ENCODE assay signal across 28 cellular contexts in genomic region chr12:130413909-130414308, GRCh38.
"Had no signal": no experiment of that assay in that cellular context is flagged by ENCODE, and none has a peak within 500 bp of the region (broad histone marks: within the 10 kb centered on the region; RNA-seq: fewer than 3 reads in every experiment).

No MANE protein-coding gene starts in this region.

- ATAC-seq: left colon; left lung; lower lobe of right lung; naive thymus-derived CD8-positive, alpha-beta T cell; stimulated activated naive B cell treated with anti-CD40 and anti-IgM and Interleukin-4, amounts not matched to agents 10 μg/mL and 1 μg/mL and 100 μg/mL, for 72 hours; stimulated activated naive CD8-positive, alpha-beta T cell treated with anti-CD3 and anti-CD28 coated beads, Interleukin-15, Interleukin-2, amounts not matched to agents 100 U/mL and 50 U/mL, for 24 hours had no signal

- DNase-seq: hypothalamus; immature natural killer cell; kidney; left colon; left lung; lower lobe of right lung; mammary epithelial cell; mesenchymal stem cell; naive thymus-derived CD8-positive, alpha-beta T cell; occipital lobe; ovary; retina; right lobe of liver; stimulated activated CD4-positive, alpha-beta T cell treated with anti-CD3 and anti-CD28 coated beads, Interleukin-12 subunit alpha, Interleukin-12 subunit beta, amount 100 ng/mL, for 4 hours; stimulated activated CD4-positive, alpha-beta T cell treated with anti-CD3 and anti-CD28 coated beads, Interleukin-15, amount 100 ng/mL, for 24 hours; stimulated activated CD4-positive, alpha-beta T cell treated with anti-CD3 and anti-CD28 coated beads, Interleukin-2, amount 100 ng/mL, for 24 hours; stimulated activated CD4-positive, alpha-beta T cell treated with anti-CD3 and anti-CD28 coated beads, Interleukin-4, amount 100 ng/mL, for 1 hour; stimulated activated naive B cell treated with anti-CD40 and anti-IgM and Interleukin-4, amounts not matched to agents 10 μg/mL and 1 μg/mL and 100 μg/mL, for 72 hours; stimulated activated naive CD8-positive, alpha-beta T cell treated with anti-CD3 and anti-CD28 coated beads, Interleukin-15, Interleukin-2, amounts not matched to agents 100 U/mL and 50 U/mL, for 24 hours; stomach; testis; thyroid gland; transverse colon; upper lobe of left lung had no signal

- H3K4me1 ChIP-seq: left lung, lower lobe of right lung, prostate gland, right lobe of liver, stomach, testis, thyroid gland, transverse colon, upper lobe of left lung, vagina had no signal

- H3K27ac ChIP-seq: left lung, lower lobe of right lung, neutrophil, ovary, prostate gland, right lobe of liver, stomach, testis, thyroid gland, transverse colon, upper lobe of left lung, vagina had no signal

- H3K9me3 ChIP-seq: left lung, lower lobe of right lung, neutrophil, ovary, prostate gland, right lobe of liver, stomach, testis, thyroid gland, transverse colon, upper lobe of left lung, vagina had no signal

- H3K36me3 ChIP-seq: left lung, lower lobe of right lung, neutrophil, ovary, prostate gland, right lobe of liver, stomach, thyroid gland, transverse colon, upper lobe of left lung, vagina had no signal

- H3K4me3 ChIP-seq: left lung, lower lobe of right lung, ovary, prostate gland, right lobe of liver, smooth muscle cell, stomach, testis, thyroid gland, transverse colon, upper lobe of left lung, vagina had no signal

- H3K27me3 ChIP-seq: neutrophil, ovary, testis, thyroid gland, transverse colon, upper lobe of left lung, vagina had no signal
